Comparison of ENCODE assay signal across 23 cellular contexts in genomic region chr12:78880078-78880477, GRCh38. TPM values are rescaled to one million over a fixed set of nuclear protein-coding genes. Genes with fewer than 3 reads are reported as not detected.
DNase-seq lines count a peak whose midpoint lies in the region; ATAC-seq and TF ChIP-seq lines count a peak whose summit lies in the region.
"Had no signal": no experiment of that assay in that cellular context is flagged by ENCODE, and none has a peak within 500 bp of the region (broad histone marks: within the 10 kb centered on the region; RNA-seq: fewer than 3 reads in every experiment).

No MANE protein-coding gene starts in this region.

- peak; percentile 78 for ATAC-seq in GM23338
- ATAC-seq in GM21528 (IDR thresholded peaks at IDR 0.05; ENCODE audit: low FRiP score, unreplicated experiment) = no peak
- ATAC-seq: activated naive CD4-positive, alpha-beta T cell treated with anti-CD3 and anti-CD28 coated beads, Interleukin-2, amount 50 U/mL, for 72 hours had no signal

- peaks cover 5% of the 10 kb centered on the region; the same call in 2 of the 3 replicates for H3K36me3 Mint-ChIP-seq in GM23338 (ENCODE audit: low read depth)
- H3K36me3 Mint-ChIP-seq in endothelial cell (ENCODE audit: low read depth, unreplicated experiment) = no peaks in the 10 kb centered on the region
- H3K36me3 Mint-ChIP-seq: activated naive CD4-positive, alpha-beta T cell treated with anti-CD3 and anti-CD28 coated beads, Interleukin-2, amount 50 U/mL, for 72 hours; IgD-negative memory B cell had no signal

- H3K4me3 Mint-ChIP-seq in GM23338 (peak overlapping the region; percentile 17; the same call in 2 of the 3 replicates), endothelial cell (ENCODE audit: unreplicated experiment) (no peak overlapping the region)
- H3K4me3 Mint-ChIP-seq: activated B cell treated with CpG ODN at 0.5 μM for 24 hours; activated CD4-positive, alpha-beta memory T cell treated with anti-CD3 and anti-CD28 coated beads, Interleukin-2, amount 10 ng/mL, durations not matched to agents 7 days and 5 days; activated T-cell treated with anti-CD3 and anti-CD28 coated beads, Interleukin-2, amount 50 U/mL, for 24 hours; brain; IgD-negative memory B cell; nephron had no signal

- peak overlapping the region; percentile 88 for H3K27ac ChIP-seq in GM23338 (ENCODE audit: low read depth)
- no peak overlapping the region for H3K27ac ChIP-seq in neuronal stem cell (replicated peaks; ENCODE audit: low read length)
- no peak overlapping the region for H3K27ac ChIP-seq in trophoblast cell (ENCODE audit: low read depth, low read length)
- H3K27ac ChIP-seq: BLaER1 treated with 17β-estradiol and CSF1 and Interleukin-3, amounts not matched to agents 10 nM and 100 nM; esophagus squamous epithelium; suprapubic skin had no signal

- H3K4me1 Mint-ChIP-seq in GM23338 (peaks cover 42% of the 10 kb centered on the region), endothelial cell (ENCODE audit: unreplicated experiment) (peaks cover 29% of the 10 kb centered on the region)
- H3K4me1 Mint-ChIP-seq: activated B cell treated with CpG ODN at 0.5 μM for 24 hours; activated CD4-positive, alpha-beta memory T cell treated with anti-CD3 and anti-CD28 coated beads, Interleukin-2, amount 10 ng/mL, durations not matched to agents 7 days and 5 days; brain; nephron had no signal

- H3K27me3 Mint-ChIP-seq in GM23338 (ENCODE audit: insufficient read depth, low read depth, poor library complexity) (no peaks in the 10 kb centered on the region), endothelial cell (ENCODE audit: unreplicated experiment) (no peaks in the 10 kb centered on the region)
- H3K27me3 Mint-ChIP-seq: activated B cell treated with CpG ODN at 0.5 μM for 24 hours; activated CD4-positive, alpha-beta memory T cell treated with anti-CD3 and anti-CD28 coated beads, Interleukin-2, amount 10 ng/mL, durations not matched to agents 7 days and 5 days; activated T-cell treated with anti-CD3 and anti-CD28 coated beads, Interleukin-2, amount 50 U/mL, for 24 hours; brain; IgD-negative memory B cell had no signal

- no peaks in the 10 kb centered on the region for H3K36me3 ChIP-seq in GM23338 (ENCODE audit: insufficient read depth)
- no peaks in the 10 kb centered on the region for H3K36me3 ChIP-seq in neuronal stem cell (replicated peaks in 1 of 2; ENCODE audit: control insufficient read depth in 2 of 2, insufficient read depth in 2 of 2, low read length in 2 of 2)
- H3K36me3 ChIP-seq in trophoblast cell (ENCODE audit: control insufficient read depth in 1 of 2, insufficient read depth in 2 of 2, low read length in 2 of 2) = no peaks in the 10 kb centered on the region
- H3K36me3 ChIP-seq: esophagus squamous epithelium, suprapubic skin had no signal

- TF ChIP-seq CTCF in GM23338 (conservative IDR thresholded peaks at IDR 0.05; ENCODE audit: low read depth in 2 of 2) (no peak), endothelial cell (IDR thresholded peaks at IDR 0.05; ENCODE audit: unreplicated experiment) (no peak)

- peak overlapping the region; percentile 55 for H3K4me2 ChIP-seq in GM23338
- no peak overlapping the region for H3K4me2 ChIP-seq in neuronal stem cell (ENCODE audit: insufficient read depth, low read length, poor library complexity, severe bottlenecking)
- H3K4me2 ChIP-seq in trophoblast cell (ENCODE audit: low read length) = no peak overlapping the region

- no peaks in the 10 kb centered on the region; the same call in 1 of the 2 replicates for H4K20me1 ChIP-seq in GM23338 (replicated peaks; ENCODE audit: insufficient read depth)
- H4K20me1 ChIP-seq: BLaER1 treated with 17β-estradiol and CSF1 and Interleukin-3, amounts not matched to agents 10 nM and 100 nM had no signal

- no peak overlapping the region for H3K4me3 ChIP-seq in GM23338
- H3K4me3 ChIP-seq in neuronal stem cell (ENCODE audit: low read length in 2 of 2) = no peak overlapping the region
- H3K4me3 ChIP-seq in trophoblast cell (ENCODE audit: low read depth, low read length) = no peak overlapping the region
- H3K4me3 ChIP-seq: BLaER1 treated with 17β-estradiol and CSF1 and Interleukin-3, amounts not matched to agents 10 nM and 100 nM; esophagus squamous epithelium; suprapubic skin had no signal

- H3K14ac ChIP-seq in neuronal stem cell (ENCODE audit: low read length) (no peak overlapping the region), trophoblast cell (ENCODE audit: low read length) (no peak overlapping the region)

- H3F3A ChIP-seq in GM23338 (replicated peaks; ENCODE audit: low read depth) = no peaks in the 10 kb centered on the region

- H3K23ac ChIP-seq in neuronal stem cell (ENCODE audit: low read depth, low read length, poor library complexity) (no peak overlapping the region), trophoblast cell (ENCODE audit: low read length) (no peak overlapping the region)

- H3K79me2 ChIP-seq in GM23338 (replicated peaks; ENCODE audit: insufficient read depth) = peaks cover 59% of the 10 kb centered on the region
- H3K79me2 ChIP-seq in trophoblast cell (ENCODE audit: control insufficient read depth, insufficient read depth, low read length, poor library complexity) = no peaks in the 10 kb centered on the region

- H3K4me1 ChIP-seq in GM23338 (ENCODE audit: insufficient read depth) (peaks cover 43% of the 10 kb centered on the region), neuronal stem cell (ENCODE audit: control insufficient read depth in 2 of 2, insufficient read depth in 1 of 2, low read depth in 1 of 2, low read length in 2 of 2) (peaks cover 5 to 6% of the 10 kb centered on the region in 2 donors), trophoblast cell (ENCODE audit: control insufficient read depth in 1 of 2, insufficient read depth in 2 of 2, low read length in 2 of 2) (no peaks in the 10 kb centered on the region)
- H3K4me1 ChIP-seq: esophagus squamous epithelium, suprapubic skin had no signal

- peak; percentile 79 for DNase-seq in GM23338 (ENCODE audit: low spot score)
- DNase-seq in NCI-H69 (lab: John Stamatoyannopoulos, UW) = peak; percentile 40
- DNase-seq in endothelial cell (ENCODE audit: low spot score) = no peak
- DNase-seq in neuronal stem cell (ENCODE audit: low spot score) = peak; percentile 41
- DNase-seq in trophoblast cell = no peak
- DNase-seq in NCI-H2171 treated with DMSO at 0.1 percent for 48 hours (lab: John Stamatoyannopoulos, UW) = no peak
- DNase-seq: activated B cell treated with CpG ODN at 0.5 μM for 24 hours; activated CD4-positive, alpha-beta memory T cell treated with anti-CD3 and anti-CD28 coated beads, Interleukin-2, amount 10 ng/mL, durations not matched to agents 7 days and 5 days; activated T-cell treated with anti-CD3 and anti-CD28 coated beads, Interleukin-2, amount 50 U/mL, for 24 hours; esophagus squamous epithelium; kidney; mesenchymal stem cell; NCI-H187 treated with DMSO at 0.1 percent for 48 hours; NCI-H510A; SHP77 treated with DMSO at 0.1 percent for 48 hours had no signal

- H2AFZ ChIP-seq in GM23338 = no peak overlapping the region
- no peak overlapping the region for H2AFZ ChIP-seq in neuronal stem cell (ENCODE audit: low read length)
- no peak overlapping the region for H2AFZ ChIP-seq in trophoblast cell (ENCODE audit: insufficient read depth, low read length, poor library complexity)

- no peaks in the 10 kb centered on the region for H3K9me2 ChIP-seq in GM23338 (ENCODE audit: insufficient read depth)

- H4K8ac ChIP-seq in neuronal stem cell (ENCODE audit: low read depth, low read length) (no peak overlapping the region), trophoblast cell (ENCODE audit: low read depth, low read length) (no peak overlapping the region)

- H3K18ac ChIP-seq in neuronal stem cell (ENCODE audit: low read length) (no peak overlapping the region), trophoblast cell (ENCODE audit: low read length) (no peak overlapping the region)

- H3K9me3 Mint-ChIP-seq in GM23338 = no peaks in the 10 kb centered on the region
- H3K9me3 Mint-ChIP-seq in endothelial cell (ENCODE audit: unreplicated experiment) = no peaks in the 10 kb centered on the region
- H3K9me3 Mint-ChIP-seq: activated B cell treated with CpG ODN at 0.5 μM for 24 hours, brain, IgD-negative memory B cell, nephron had no signal

- H2BK120ac ChIP-seq in neuronal stem cell (ENCODE audit: low read depth, low read length) (no peak overlapping the region), trophoblast cell (ENCODE audit: insufficient read depth, low read length, poor library complexity) (no peak overlapping the region)

- no peak overlapping the region for H2BK5ac ChIP-seq in neuronal stem cell (ENCODE audit: low read length)
- H2BK5ac ChIP-seq in trophoblast cell (ENCODE audit: low read depth, low read length, poor library complexity) = no peak overlapping the region

- H3K9ac ChIP-seq in neuronal stem cell (ENCODE audit: low read depth, low read length, poor library complexity) (no peak overlapping the region), trophoblast cell (ENCODE audit: low read length) (no peak overlapping the region)
- H3K9ac ChIP-seq: BLaER1 treated with 17β-estradiol and CSF1 and Interleukin-3, amounts not matched to agents 10 nM and 100 nM had no signal

- H3K27ac Mint-ChIP-seq in GM23338 (peak overlapping the region; percentile 93), endothelial cell (ENCODE audit: unreplicated experiment) (peak overlapping the region; percentile 65)
- H3K27ac Mint-ChIP-seq: activated B cell treated with CpG ODN at 0.5 μM for 24 hours; activated CD4-positive, alpha-beta memory T cell treated with anti-CD3 and anti-CD28 coated beads, Interleukin-2, amount 10 ng/mL, durations not matched to agents 7 days and 5 days; activated naive CD4-positive, alpha-beta T cell treated with anti-CD3 and anti-CD28 coated beads, Interleukin-2, amount 50 U/mL, for 72 hours; activated T-cell treated with anti-CD3 and anti-CD28 coated beads, Interleukin-2, amount 50 U/mL, for 24 hours; brain; IgD-negative memory B cell; nephron had no signal

- H2AK5ac ChIP-seq in neuronal stem cell (ENCODE audit: low read depth, low read length) (no peak overlapping the region), trophoblast cell (ENCODE audit: low read length) (no peak overlapping the region)

- no peaks in the 10 kb centered on the region for H3K27me3 ChIP-seq in GM23338 (ENCODE audit: insufficient read depth)
- no peaks in the 10 kb centered on the region for H3K27me3 ChIP-seq in neuronal stem cell (ENCODE audit: control insufficient read depth in 3 of 3, insufficient read depth in 3 of 3, low read depth in 1 of 3, low read length in 3 of 3)
- no peaks in the 10 kb centered on the region for H3K27me3 ChIP-seq in trophoblast cell (ENCODE audit: insufficient read depth, low read length)
- H3K27me3 ChIP-seq: BLaER1 treated with 17β-estradiol and CSF1 and Interleukin-3, amounts not matched to agents 10 nM and 100 nM; esophagus squamous epithelium; suprapubic skin had no signal

- H4K91ac ChIP-seq in neuronal stem cell (ENCODE audit: low read depth, low read length, poor library complexity) (no peak overlapping the region), trophoblast cell (ENCODE audit: low read depth, low read length) (no peak overlapping the region)

- peaks cover 0 to 4% of the 10 kb centered on the region in 2 donors for H3K9me3 ChIP-seq in neuronal stem cell (replicated peaks in 1 of 2; ENCODE audit: control insufficient read depth in 2 of 2, insufficient read depth in 1 of 2, low read depth in 1 of 2, low read length in 2 of 2)
- H3K9me3 ChIP-seq in trophoblast cell (ENCODE audit: insufficient read depth, low read depth, low read length) = no peaks in the 10 kb centered on the region
- H3K9me3 ChIP-seq: esophagus squamous epithelium, suprapubic skin had no signal

- H2BK12ac ChIP-seq in neuronal stem cell (ENCODE audit: low read length) = no peak overlapping the region
- no peak overlapping the region for H2BK12ac ChIP-seq in trophoblast cell (ENCODE audit: low read length)

- H3K4ac ChIP-seq in neuronal stem cell (ENCODE audit: low read length) = no peak overlapping the region
- no peak overlapping the region for H3K4ac ChIP-seq in trophoblast cell (ENCODE audit: low read depth, low read length)

- no peak overlapping the region for H4K12ac ChIP-seq in trophoblast cell (ENCODE audit: low read depth, low read length)

- H3K79me1 ChIP-seq in neuronal stem cell (ENCODE audit: low read depth, low read length) = peaks cover 2% of the 10 kb centered on the region
- no peaks in the 10 kb centered on the region for H3K79me1 ChIP-seq in trophoblast cell (ENCODE audit: low read length)

- no peak overlapping the region for H2BK15ac ChIP-seq in neuronal stem cell (ENCODE audit: low read length)

RNA-seq across cellular contexts. Expression of gene SYT1, which starts 15.5 kb away (rescaled TPM):
- total RNA-seq in GM23338 (2014; rRNA removed; shearing (Covaris generic)) = 37.9 and 48.7 TPM in 2 replicates
- polyA plus RNA-seq in GM23338 (2016; fragmentation: Nextera tagmentation; extraction: Ambion mirVana) = 47.6 and 51.7 TPM in 2 replicates
- total RNA-seq in endothelial cell (ENCODE audit: unreplicated experiment) = 13.0 TPM
- 27.3 TPM for polyA plus RNA-seq in neuronal stem cell (2013, experiment 1 of 2)
- 27.6 TPM for polyA plus RNA-seq in neuronal stem cell (2013, experiment 2 of 2)
- 1.1 and 1.4 TPM in 2 replicates for polyA plus RNA-seq in trophoblast cell (2013)
- total RNA-seq: activated CD4-positive, alpha-beta memory T cell treated with anti-CD3 and anti-CD28 coated beads, Interleukin-2, amount 10 ng/mL, durations not matched to agents 7 days and 5 days; activated naive CD4-positive, alpha-beta T cell treated with anti-CD3 and anti-CD28 coated beads, Interleukin-2, amount 50 U/mL, for 72 hours; T-helper 2 cell treated with Interferon-gamma antibody and Interleukin-4, amounts not matched to agents 100 ng/mL and 5 ng/mL, for 36 hours had no signal

Comparison
In these comparisons a context has a peak if more than half of its experiments do, and no peak if none do; other contexts are left out.
1. DNase-seq: peak in GM23338 (single experiment), NCI-H69 (single experiment) and neuronal stem cell (single experiment); none in endothelial cell (single experiment), trophoblast cell (0 of 2) and NCI-H2171 treated with DMSO at 0.1 percent for 48 hours (single experiment).